In genomic region chr16:46886764-46887523, GRCh38 we compare ENCODE assay signal across 2 cellular contexts.
TF ChIP-seq lines count a peak whose summit lies in the region.

No MANE protein-coding gene starts in this region.

TF ChIP-seq in K562, 482 proteins besides CTCF, POLR2A, EP300 and RAD21:
- TF ChIP-seq ZNF197 (CRISPR knock-in tag; IDR thresholded peaks at IDR 0.05; ENCODE audit: low read depth) (no peak), MIER1 (IDR thresholded peaks at IDR 0.05; ENCODE audit: low read depth) (no peak), TGIF2 (CRISPR knock-in tag; IDR thresholded peaks at IDR 0.05) (no peak), OTX1 (CRISPR knock-in tag; IDR thresholded peaks at IDR 0.05) (no peak), HNRNPK (IDR thresholded peaks at IDR 0.05; ENCODE audit: low read depth, low read length, poor library complexity, severe bottlenecking) (no peak), MYBL2 (IDR thresholded peaks at IDR 0.05; ENCODE audit: low read depth) (no peak), MYBL2 (CRISPR knock-in tag; IDR thresholded peaks at IDR 0.05; ENCODE audit: borderline replicate concordance) (no peak), ARNT (IDR thresholded peaks at IDR 0.05) (no peak), CBX8 (IDR thresholded peaks at IDR 0.05; ENCODE audit: borderline replicate concordance, extremely low read depth, low read depth, low read length, poor library complexity, severe bottlenecking) (no peak), PRPF4 (IDR thresholded peaks at IDR 0.05; ENCODE audit: insufficient read depth, low read depth, low read length, poor library complexity, severe bottlenecking) (no peak), ARID3B (CRISPR knock-in tag; IDR thresholded peaks at IDR 0.05; ENCODE audit: borderline replicate concordance) (no peak), ZNF707 (CRISPR knock-in tag; conservative IDR thresholded peaks at IDR 0.05) (no peak)
- TF ChIP-seq, protein P1, sequence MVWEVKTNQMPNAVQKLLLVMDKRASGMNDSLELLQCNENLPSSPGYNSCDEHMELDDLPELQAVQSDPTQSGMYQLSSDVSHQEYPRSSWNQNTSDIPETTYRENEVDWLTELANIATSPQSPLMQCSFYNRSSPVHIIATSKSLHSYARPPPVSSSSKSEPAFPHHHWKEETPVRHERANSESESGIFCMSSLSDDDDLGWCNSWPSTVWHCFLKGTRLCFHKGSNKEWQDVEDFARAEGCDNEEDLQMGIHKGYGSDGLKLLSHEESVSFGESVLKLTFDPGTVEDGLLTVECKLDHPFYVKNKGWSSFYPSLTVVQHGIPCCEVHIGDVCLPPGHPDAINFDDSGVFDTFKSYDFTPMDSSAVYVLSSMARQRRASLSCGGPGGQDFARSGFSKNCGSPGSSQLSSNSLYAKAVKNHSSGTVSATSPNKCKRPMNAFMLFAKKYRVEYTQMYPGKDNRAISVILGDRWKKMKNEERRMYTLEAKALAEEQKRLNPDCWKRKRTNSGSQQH (CRISPR knock-in tag; IDR thresholded peaks at IDR 0.05): no peak
- TF ChIP-seq, protein P2, sequence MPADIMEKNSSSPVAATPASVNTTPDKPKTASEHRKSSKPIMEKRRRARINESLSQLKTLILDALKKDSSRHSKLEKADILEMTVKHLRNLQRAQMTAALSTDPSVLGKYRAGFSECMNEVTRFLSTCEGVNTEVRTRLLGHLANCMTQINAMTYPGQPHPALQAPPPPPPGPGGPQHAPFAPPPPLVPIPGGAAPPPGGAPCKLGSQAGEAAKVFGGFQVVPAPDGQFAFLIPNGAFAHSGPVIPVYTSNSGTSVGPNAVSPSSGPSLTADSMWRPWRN (IDR thresholded peaks at IDR 0.05; ENCODE audit: low read depth): no peak

TF ChIP-seq in HepG2, 621 proteins besides CTCF, POLR2A, EP300 and RAD21 (continues in another document):
- TF ChIP-seq, protein P3, sequence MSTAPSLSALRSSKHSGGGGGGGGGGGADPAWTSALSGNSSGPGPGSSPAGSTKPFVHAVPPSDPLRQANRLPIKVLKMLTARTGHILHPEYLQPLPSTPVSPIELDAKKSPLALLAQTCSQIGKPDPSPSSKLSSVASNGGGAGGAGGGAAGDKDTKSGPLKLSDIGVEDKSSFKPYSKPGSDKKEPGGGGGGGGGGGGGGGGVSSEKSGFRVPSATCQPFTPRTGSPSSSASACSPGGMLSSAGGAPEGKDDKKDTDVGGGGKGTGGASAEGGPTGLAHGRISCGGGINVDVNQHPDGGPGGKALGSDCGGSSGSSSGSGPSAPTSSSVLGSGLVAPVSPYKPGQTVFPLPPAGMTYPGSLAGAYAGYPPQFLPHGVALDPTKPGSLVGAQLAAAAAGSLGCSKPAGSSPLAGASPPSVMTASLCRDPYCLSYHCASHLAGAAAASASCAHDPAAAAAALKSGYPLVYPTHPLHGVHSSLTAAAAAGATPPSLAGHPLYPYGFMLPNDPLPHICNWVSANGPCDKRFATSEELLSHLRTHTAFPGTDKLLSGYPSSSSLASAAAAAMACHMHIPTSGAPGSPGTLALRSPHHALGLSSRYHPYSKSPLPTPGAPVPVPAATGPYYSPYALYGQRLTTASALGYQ (CRISPR knock-in tag; IDR thresholded peaks at IDR 0.05): 0 out of 2 replicates have a peak, but pooled peaks have one; percentile 5
- TF ChIP-seq ZBTB4 (CRISPR knock-in tag; IDR thresholded peaks at IDR 0.05; ENCODE audit: borderline replicate concordance) (0 out of 2 replicates have a peak, but pooled peaks have one; percentile 23), GATAD1 (CRISPR knock-in tag; IDR thresholded peaks at IDR 0.05) (peak; percentile 5; the same call in 1 of the 2 replicates), HDAC6 (IDR thresholded peaks at IDR 0.05; ENCODE audit: low read depth, low read length) (no peak), CREB1 (IDR thresholded peaks at IDR 0.05) (no peak), CREB1 (CRISPR knock-in tag; IDR thresholded peaks at IDR 0.05) (no peak), SP5 (CRISPR knock-in tag; IDR thresholded peaks at IDR 0.05; ENCODE audit: borderline replicate concordance, low read depth) (0 out of 2 replicates have a peak, but pooled peaks have one; percentile 5), XBP1 (CRISPR knock-in tag; IDR thresholded peaks at IDR 0.05) (0 out of 2 replicates have a peak, but pooled peaks have one; percentile 44), SATB2 (CRISPR knock-in tag; IDR thresholded peaks at IDR 0.05) (0 out of 2 replicates have a peak, but pooled peaks have one; percentile 43), UBTF (CRISPR knock-in tag; IDR thresholded peaks at IDR 0.05) (0 out of 2 replicates have a peak, but pooled peaks have one; percentile 12), ZNF558 (CRISPR knock-in tag; IDR thresholded peaks at IDR 0.05; ENCODE audit: borderline replicate concordance) (no peak), ZFP82 (CRISPR knock-in tag; IDR thresholded peaks at IDR 0.05; ENCODE audit: borderline replicate concordance) (0 out of 2 replicates have a peak, but pooled peaks have one; percentile 46), ETS1 (CRISPR knock-in tag; IDR thresholded peaks at IDR 0.05) (0 out of 2 replicates have a peak, but pooled peaks have one; percentile 40), ZBTB46 (CRISPR knock-in tag; IDR thresholded peaks at IDR 0.05; ENCODE audit: borderline replicate concordance) (no peak), NKX3-1 (CRISPR knock-in tag; IDR thresholded peaks at IDR 0.05) (0 out of 2 replicates have a peak, but pooled peaks have one; percentile 50), MYC (CRISPR knock-in tag; IDR thresholded peaks at IDR 0.05; ENCODE audit: borderline replicate concordance) (peak; percentile 1; the same call in 1 of the 2 replicates), ZNF367 (CRISPR knock-in tag; IDR thresholded peaks at IDR 0.05; ENCODE audit: borderline replicate concordance) (peak; percentile 42; the same call in 1 of the 2 replicates), ZMYM4 (CRISPR knock-in tag; IDR thresholded peaks at IDR 0.05) (peak; percentile 1; the same call in 1 of the 2 replicates), IRF2 (CRISPR knock-in tag; IDR thresholded peaks at IDR 0.05) (no peak), FOXA1 (IDR thresholded peaks at IDR 0.05) (no peak), FOXA1 (CRISPR knock-in tag; IDR thresholded peaks at IDR 0.05) (no peak), GABPB1 (CRISPR knock-in tag; IDR thresholded peaks at IDR 0.05) (0 out of 2 replicates have a peak, but pooled peaks have one; percentile 12), ZNF460 (CRISPR knock-in tag; IDR thresholded peaks at IDR 0.05; ENCODE audit: borderline replicate concordance) (0 out of 2 replicates have a peak, but pooled peaks have one; percentile 13), TEF (CRISPR knock-in tag; IDR thresholded peaks at IDR 0.05) (0 out of 2 replicates have a peak, but pooled peaks have one; percentile 40), ZBTB38 (CRISPR knock-in tag; IDR thresholded peaks at IDR 0.05) (peak; percentile 43; the same call in 1 of the 2 replicates), ZNF207 (IDR thresholded peaks at IDR 0.05; ENCODE audit: borderline replicate concordance) (no peak), ARNTL (CRISPR knock-in tag; IDR thresholded peaks at IDR 0.05) (no peak), NFE2 (CRISPR knock-in tag; IDR thresholded peaks at IDR 0.05) (no peak)
- TF ChIP-seq, protein P4, sequence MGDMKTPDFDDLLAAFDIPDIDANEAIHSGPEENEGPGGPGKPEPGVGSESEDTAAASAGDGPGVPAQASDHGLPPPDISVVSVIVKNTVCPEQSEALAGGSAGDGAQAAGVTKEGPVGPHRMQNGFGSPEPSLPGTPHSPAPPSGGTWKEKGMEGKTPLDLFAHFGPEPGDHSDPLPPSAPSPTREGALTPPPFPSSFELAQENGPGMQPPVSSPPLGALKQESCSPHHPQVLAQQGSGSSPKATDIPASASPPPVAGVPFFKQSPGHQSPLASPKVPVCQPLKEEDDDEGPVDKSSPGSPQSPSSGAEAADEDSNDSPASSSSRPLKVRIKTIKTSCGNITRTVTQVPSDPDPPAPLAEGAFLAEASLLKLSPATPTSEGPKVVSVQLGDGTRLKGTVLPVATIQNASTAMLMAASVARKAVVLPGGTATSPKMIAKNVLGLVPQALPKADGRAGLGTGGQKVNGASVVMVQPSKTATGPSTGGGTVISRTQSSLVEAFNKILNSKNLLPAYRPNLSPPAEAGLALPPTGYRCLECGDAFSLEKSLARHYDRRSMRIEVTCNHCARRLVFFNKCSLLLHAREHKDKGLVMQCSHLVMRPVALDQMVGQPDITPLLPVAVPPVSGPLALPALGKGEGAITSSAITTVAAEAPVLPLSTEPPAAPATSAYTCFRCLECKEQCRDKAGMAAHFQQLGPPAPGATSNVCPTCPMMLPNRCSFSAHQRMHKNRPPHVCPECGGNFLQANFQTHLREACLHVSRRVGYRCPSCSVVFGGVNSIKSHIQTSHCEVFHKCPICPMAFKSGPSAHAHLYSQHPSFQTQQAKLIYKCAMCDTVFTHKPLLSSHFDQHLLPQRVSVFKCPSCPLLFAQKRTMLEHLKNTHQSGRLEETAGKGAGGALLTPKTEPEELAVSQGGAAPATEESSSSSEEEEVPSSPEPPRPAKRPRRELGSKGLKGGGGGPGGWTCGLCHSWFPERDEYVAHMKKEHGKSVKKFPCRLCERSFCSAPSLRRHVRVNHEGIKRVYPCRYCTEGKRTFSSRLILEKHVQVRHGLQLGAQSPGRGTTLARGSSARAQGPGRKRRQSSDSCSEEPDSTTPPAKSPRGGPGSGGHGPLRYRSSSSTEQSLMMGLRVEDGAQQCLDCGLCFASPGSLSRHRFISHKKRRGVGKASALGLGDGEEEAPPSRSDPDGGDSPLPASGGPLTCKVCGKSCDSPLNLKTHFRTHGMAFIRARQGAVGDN (CRISPR knock-in tag; IDR thresholded peaks at IDR 0.05): peak; percentile 77; the same call in 1 of the 2 replicates
- TF ChIP-seq, protein P5, sequence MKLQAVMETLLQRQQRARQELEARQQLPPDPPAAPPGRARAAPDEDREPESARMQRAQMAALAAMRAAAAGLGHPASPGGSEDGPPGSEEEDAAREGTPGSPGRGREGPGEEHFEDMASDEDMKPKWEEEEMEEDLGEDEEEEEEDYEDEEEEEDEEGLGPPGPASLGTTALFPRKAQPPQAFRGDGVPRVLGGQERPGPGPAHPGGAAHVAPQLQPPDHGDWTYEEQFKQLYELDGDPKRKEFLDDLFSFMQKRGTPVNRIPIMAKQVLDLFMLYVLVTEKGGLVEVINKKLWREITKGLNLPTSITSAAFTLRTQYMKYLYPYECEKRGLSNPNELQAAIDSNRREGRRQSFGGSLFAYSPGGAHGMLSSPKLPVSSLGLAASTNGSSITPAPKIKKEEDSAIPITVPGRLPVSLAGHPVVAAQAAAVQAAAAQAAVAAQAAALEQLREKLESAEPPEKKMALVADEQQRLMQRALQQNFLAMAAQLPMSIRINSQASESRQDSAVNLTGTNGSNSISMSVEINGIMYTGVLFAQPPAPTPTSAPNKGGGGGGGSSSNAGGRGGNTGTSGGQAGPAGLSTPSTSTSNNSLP (IDR thresholded peaks at IDR 0.05; ENCODE audit: low read depth, low read length): no peak
